In genomic region chr3:190193210-190193609, GRCh38 we compare ENCODE assay signal across 19 cellular contexts.
"Had no signal": no experiment of that assay in that cellular context is flagged by ENCODE, and none has a peak within 500 bp of the region (broad histone marks: within the 10 kb centered on the region; RNA-seq: fewer than 3 reads in every experiment).

No MANE protein-coding gene starts in this region.

- H3K4me3 ChIP-seq: lung, upper lobe of right lung had no signal

- H3K27ac ChIP-seq: epithelial cell of prostate, foreskin keratinocyte, upper lobe of right lung had no signal

- ATAC-seq: activated T-helper 17 cell treated with anti-CD3 and anti-CD28 coated beads, Interleukin-2, amount 50 U/mL, for 72 hours; foreskin keratinocyte; left lobe of liver; sciatic nerve; upper lobe of right lung had no signal

- DNase-seq: activated CD4-positive, CD25-positive, alpha-beta regulatory T cell treated with anti-CD3 and anti-CD28 coated beads, Interleukin-2, amount 50 U/mL, for 72 hours; activated naive CD4-positive, alpha-beta T cell; activated naive CD8-positive, alpha-beta T cell treated with anti-CD3 and anti-CD28 coated beads, Interleukin-2, amount 10 ng/mL, durations not matched to agents 7 days and 5 days; activated T-cell treated with anti-CD3 and anti-CD28 coated beads for 4 hours; central memory CD4-positive, alpha-beta T cell; endodermal cell; foreskin keratinocyte; glutamatergic neuron; kidney; midbrain; nucleus accumbens; T-helper 1 cell; T-helper 9 cell; upper lobe of right lung had no signal

- H3K4me1 ChIP-seq: foreskin keratinocyte, upper lobe of right lung had no signal

- H3K27me3 ChIP-seq: foreskin keratinocyte, upper lobe of right lung had no signal

- H3K36me3 ChIP-seq: upper lobe of right lung had no signal

- H3K9me3 ChIP-seq: upper lobe of right lung had no signal
